8 cellular contexts compared by ENCODE assay signal in the genomic region with DNA sequence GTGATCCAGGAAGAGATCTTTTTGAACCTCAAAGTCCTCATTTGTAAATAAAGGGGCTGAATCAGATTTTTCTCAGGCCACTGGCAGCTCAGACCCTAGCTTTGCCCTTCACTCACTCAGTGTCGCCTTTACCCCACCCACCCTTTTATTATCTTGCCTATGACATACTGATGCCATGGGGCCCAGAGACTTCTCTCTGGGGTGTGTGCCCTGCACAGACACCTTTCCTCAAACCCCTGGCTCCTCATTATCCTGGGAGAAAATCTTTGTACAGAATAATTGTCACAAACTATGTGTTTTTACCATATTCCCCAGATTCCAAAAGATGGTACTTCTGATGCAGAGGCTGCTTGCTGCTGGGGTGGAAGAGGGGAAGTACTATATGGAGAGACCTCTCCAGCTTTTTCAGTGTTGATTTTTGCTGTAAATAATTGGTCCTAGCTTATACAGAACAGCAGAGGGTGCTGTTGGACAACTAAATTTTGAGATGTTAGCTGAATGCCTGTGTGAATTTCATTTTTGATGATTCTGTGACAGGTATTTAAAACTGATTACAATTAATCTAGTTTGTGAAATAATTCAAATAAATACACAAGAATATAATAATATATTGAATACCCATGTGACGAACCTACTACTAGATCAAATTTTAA. TPM values are rescaled to one million over a fixed set of nuclear protein-coding genes. Genes with fewer than 3 reads are reported as not detected.
A peak's percentile ranks its signal among the peaks of the same experiment; 100 is the strongest.
DNase-seq lines count a peak whose midpoint lies in the region; TF ChIP-seq lines count a peak whose summit lies in the region.

No MANE protein-coding gene starts in this region.

- H3K9ac ChIP-seq in neural progenitor cell: no peak overlapping the region

- H3F3A ChIP-seq in neural progenitor cell (ENCODE audit: low read depth): no peaks in the 10 kb centered on the region

- POLR2A ChIA-PET in AG04449 (lab: Yijun Ruan, JAX): no interaction called here

- no peak for TF ChIP-seq EP300 in Ishikawa (IDR thresholded peaks at IDR 0.05; ENCODE audit: borderline replicate concordance)

- H3K27ac ChIP-seq in neural progenitor cell: no peak overlapping the region

- H4K20me1 ChIP-seq in neural progenitor cell (ENCODE audit: low read depth): no peaks in the 10 kb centered on the region

- no peak overlapping the region for H3K4me3 Mint-ChIP-seq in endothelial cell (ENCODE audit: unreplicated experiment)
- no peak overlapping the region for H3K4me3 Mint-ChIP-seq in neural progenitor cell

- H3K4me1 ChIP-seq in neural progenitor cell: peaks cover 4% of the 10 kb centered on the region

- H3K36me3 ChIP-seq in neural progenitor cell: no peaks in the 10 kb centered on the region

- no peak for DNase-seq in AG04449 (ENCODE audit: low read depth, low spot score)
- peak; percentile 52 for DNase-seq in GM12865 (ENCODE audit: low read depth)
- DNase-seq in RPMI7951 (ENCODE audit: low read depth): peak; percentile 42
- no peak for DNase-seq in endothelial cell (ENCODE audit: low spot score)
- DNase-seq in neural progenitor cell (ENCODE audit: low spot score): peak; percentile 65
- no peak for DNase-seq in activated effector memory CD4-positive, alpha-beta T cell treated with Interleukin-2 at 50 U/mL for 16 hours
- no peak for DNase-seq in cortex of kidney (lab: John Stamatoyannopoulos, UW)

- H3K9me3 ChIP-seq in neural progenitor cell (ENCODE audit: low read depth): no peaks in the 10 kb centered on the region

- peak; percentile 70 for TF ChIP-seq RAD21 in Ishikawa (IDR thresholded peaks at IDR 0.05; ENCODE audit: low read depth)

- H3K27me3 Mint-ChIP-seq in endothelial cell (ENCODE audit: unreplicated experiment) (no peaks in the 10 kb centered on the region), neural progenitor cell (ENCODE audit: insufficient read depth, low read depth) (peaks cover 4% of the 10 kb centered on the region)

- H3K27ac Mint-ChIP-seq in endothelial cell (ENCODE audit: unreplicated experiment): no peak overlapping the region
- H3K27ac Mint-ChIP-seq in neural progenitor cell: no peak overlapping the region

- H3K36me3 Mint-ChIP-seq in endothelial cell (ENCODE audit: low read depth, unreplicated experiment): no peaks in the 10 kb centered on the region
- no peaks in the 10 kb centered on the region for H3K36me3 Mint-ChIP-seq in neural progenitor cell

- no peaks in the 10 kb centered on the region for H3K79me2 ChIP-seq in neural progenitor cell (ENCODE audit: low read depth)

- H3K4me2 ChIP-seq in neural progenitor cell: no peak overlapping the region

- no peaks in the 10 kb centered on the region for H3K27me3 ChIP-seq in neural progenitor cell

- H3K9me3 Mint-ChIP-seq in endothelial cell (ENCODE audit: unreplicated experiment): no peaks in the 10 kb centered on the region
- H3K9me3 Mint-ChIP-seq in neural progenitor cell: no peaks in the 10 kb centered on the region

- TF ChIP-seq CTCF in AG04449 (IDR thresholded peaks at IDR 0.05; ENCODE audit: insufficient read depth, low read length, missing control alignments): peak; percentile 40
- peak; percentile 57 for TF ChIP-seq CTCF in GM12865 (IDR thresholded peaks at IDR 0.05; ENCODE audit: insufficient read depth, low read depth, low read length, missing control alignments)
- peak; percentile 81 for TF ChIP-seq CTCF in endothelial cell (IDR thresholded peaks at IDR 0.05; ENCODE audit: unreplicated experiment)
- TF ChIP-seq CTCF in neural progenitor cell (IDR thresholded peaks at IDR 0.05): peak; percentile 75

- no peak overlapping the region for H3K4me3 ChIP-seq in AG04449 (ENCODE audit: low read depth, low read length)
- no peak overlapping the region for H3K4me3 ChIP-seq in GM12865 (ENCODE audit: low read depth, low read length)
- H3K4me3 ChIP-seq in neural progenitor cell: no peak overlapping the region

- no peak overlapping the region for H2AFZ ChIP-seq in neural progenitor cell (replicated peaks)

- H3K4me1 Mint-ChIP-seq in endothelial cell (ENCODE audit: unreplicated experiment): no peaks in the 10 kb centered on the region
- peaks cover 22% of the 10 kb centered on the region for H3K4me1 Mint-ChIP-seq in neural progenitor cell

- CTCF ChIA-PET in AG04449 (lab: Yijun Ruan, JAX): interaction anchor here (0.6 to 2.9 kb wide), 10 partner anchors 9 to 370 kb away, joined by 3 to 16 read pairs (median 4); a partner anchor contains a TSS

TF ChIP-seq in Ishikawa, 13 proteins besides CTCF, POLR2A, EP300 and RAD21:
- TF ChIP-seq FOXM1 (IDR thresholded peaks at IDR 0.05; ENCODE audit: borderline replicate concordance, low read depth) (no peak), CEBPB (IDR thresholded peaks at IDR 0.05) (no peak), TEAD4 (IDR thresholded peaks at IDR 0.05) (no peak), TCF12 (IDR thresholded peaks at IDR 0.05; ENCODE audit: low read depth) (no peak), TAF1 (IDR thresholded peaks at IDR 0.05; ENCODE audit: low read depth) (no peak), ZBTB7A (IDR thresholded peaks at IDR 0.05; ENCODE audit: low read depth) (no peak), EGR1 (IDR thresholded peaks at IDR 0.05) (no peak), CREB1 (IDR thresholded peaks at IDR 0.05; ENCODE audit: low read depth) (no peak), NFIC (IDR thresholded peaks at IDR 0.05) (no peak), YY1 (IDR thresholded peaks at IDR 0.05; ENCODE audit: low read depth) (no peak)
- TF ChIP-seq, protein P1, sequence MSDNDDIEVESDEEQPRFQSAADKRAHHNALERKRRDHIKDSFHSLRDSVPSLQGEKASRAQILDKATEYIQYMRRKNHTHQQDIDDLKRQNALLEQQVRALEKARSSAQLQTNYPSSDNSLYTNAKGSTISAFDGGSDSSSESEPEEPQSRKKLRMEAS (IDR thresholded peaks at IDR 0.05): no peak
- TF ChIP-seq, protein P2, sequence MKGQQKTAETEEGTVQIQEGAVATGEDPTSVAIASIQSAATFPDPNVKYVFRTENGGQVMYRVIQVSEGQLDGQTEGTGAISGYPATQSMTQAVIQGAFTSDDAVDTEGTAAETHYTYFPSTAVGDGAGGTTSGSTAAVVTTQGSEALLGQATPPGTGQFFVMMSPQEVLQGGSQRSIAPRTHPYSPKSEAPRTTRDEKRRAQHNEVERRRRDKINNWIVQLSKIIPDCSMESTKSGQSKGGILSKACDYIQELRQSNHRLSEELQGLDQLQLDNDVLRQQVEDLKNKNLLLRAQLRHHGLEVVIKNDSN (IDR thresholded peaks at IDR 0.05): no peak
- TF ChIP-seq, protein P3, sequence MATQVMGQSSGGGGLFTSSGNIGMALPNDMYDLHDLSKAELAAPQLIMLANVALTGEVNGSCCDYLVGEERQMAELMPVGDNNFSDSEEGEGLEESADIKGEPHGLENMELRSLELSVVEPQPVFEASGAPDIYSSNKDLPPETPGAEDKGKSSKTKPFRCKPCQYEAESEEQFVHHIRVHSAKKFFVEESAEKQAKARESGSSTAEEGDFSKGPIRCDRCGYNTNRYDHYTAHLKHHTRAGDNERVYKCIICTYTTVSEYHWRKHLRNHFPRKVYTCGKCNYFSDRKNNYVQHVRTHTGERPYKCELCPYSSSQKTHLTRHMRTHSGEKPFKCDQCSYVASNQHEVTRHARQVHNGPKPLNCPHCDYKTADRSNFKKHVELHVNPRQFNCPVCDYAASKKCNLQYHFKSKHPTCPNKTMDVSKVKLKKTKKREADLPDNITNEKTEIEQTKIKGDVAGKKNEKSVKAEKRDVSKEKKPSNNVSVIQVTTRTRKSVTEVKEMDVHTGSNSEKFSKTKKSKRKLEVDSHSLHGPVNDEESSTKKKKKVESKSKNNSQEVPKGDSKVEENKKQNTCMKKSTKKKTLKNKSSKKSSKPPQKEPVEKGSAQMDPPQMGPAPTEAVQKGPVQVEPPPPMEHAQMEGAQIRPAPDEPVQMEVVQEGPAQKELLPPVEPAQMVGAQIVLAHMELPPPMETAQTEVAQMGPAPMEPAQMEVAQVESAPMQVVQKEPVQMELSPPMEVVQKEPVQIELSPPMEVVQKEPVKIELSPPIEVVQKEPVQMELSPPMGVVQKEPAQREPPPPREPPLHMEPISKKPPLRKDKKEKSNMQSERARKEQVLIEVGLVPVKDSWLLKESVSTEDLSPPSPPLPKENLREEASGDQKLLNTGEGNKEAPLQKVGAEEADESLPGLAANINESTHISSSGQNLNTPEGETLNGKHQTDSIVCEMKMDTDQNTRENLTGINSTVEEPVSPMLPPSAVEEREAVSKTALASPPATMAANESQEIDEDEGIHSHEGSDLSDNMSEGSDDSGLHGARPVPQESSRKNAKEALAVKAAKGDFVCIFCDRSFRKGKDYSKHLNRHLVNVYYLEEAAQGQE (IDR thresholded peaks at IDR 0.05; ENCODE audit: low read depth): no peak

RNA-seq across cellular contexts. Expression of a gene that starts 53.9 kb away (rescaled TPM):
- not detected in 2 replicates for total RNA-seq in RPMI7951 (2014; rRNA removed; shearing (Covaris generic))
- total RNA-seq in endothelial cell (ENCODE audit: unreplicated experiment) (not detected), neural progenitor cell (ENCODE audit: low replicate concordance) (not detected in 2 replicates)

Comparison
In these comparisons a context has a peak if more than half of its experiments do, and no peak if none do; other contexts are left out.
1. DNase-seq: peak in GM12865 (single experiment), RPMI7951 (single experiment) and neural progenitor cell (single experiment); none in AG04449 (single experiment), endothelial cell (single experiment), activated effector memory CD4-positive, alpha-beta T cell treated with Interleukin-2 at 50 U/mL for 16 hours (single experiment) and cortex of kidney (single experiment).
2. Peak in every context shown above with its lines, with median percentiles within 50 percentile points of each other: CTCF ChIP-seq.